In the genomic region with DNA sequence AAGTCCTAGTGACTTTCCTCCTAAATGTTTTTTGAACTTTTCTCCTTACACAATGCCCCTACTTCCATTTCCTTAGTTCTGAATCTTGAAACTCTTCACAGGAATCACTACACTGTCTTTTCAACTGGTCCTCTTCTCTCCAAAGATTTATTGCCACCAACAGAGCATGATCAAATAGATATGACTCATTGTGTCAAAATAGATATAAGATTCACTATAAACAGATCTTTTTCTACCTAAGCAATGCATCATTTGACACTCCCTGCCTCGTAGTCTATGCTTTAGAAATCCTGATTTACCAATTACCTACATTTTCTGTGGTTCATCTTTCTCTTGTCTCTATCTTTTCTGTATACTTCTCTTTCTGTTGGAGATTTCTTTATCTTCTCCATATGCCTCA, we compare ENCODE assay signal across 24 cellular contexts.
"Had no signal": no experiment of that assay in that cellular context is flagged by ENCODE, and none has a peak within 500 bp of the region (broad histone marks: within the 10 kb centered on the region; RNA-seq: fewer than 3 reads in every experiment).

No MANE protein-coding gene starts in this region.

- DNase-seq: cortex of kidney; effector CD8-positive, alpha-beta T cell; effector memory CD8-positive, alpha-beta T cell; endodermal cell; erythroblast; esophagus squamous epithelium; foreskin fibroblast; foreskin melanocyte; gastrocnemius medialis; glutamatergic neuron; head of caudate nucleus; heart right ventricle; hippocampal formation; left cardiac atrium; left lung; left ventricle myocardium superior; lower lobe of right lung; mesenchymal stem cell; mucosa of descending colon; naive B cell had no signal

- H3K27me3 Mint-ChIP-seq: dendritic cell treated with granulocyte-macrophage colony-stimulating factor and Interleukin-4, amounts not matched to agents 40 ng/mL and 50 ng/mL, for 4 days; effector memory CD8-positive, alpha-beta T cell; naive B cell had no signal

- H3K4me1 ChIP-seq: esophagus squamous epithelium, gastrocnemius medialis, heart right ventricle, left lung, lower lobe of right lung had no signal

- H3K36me3 ChIP-seq: esophagus squamous epithelium, gastrocnemius medialis, heart right ventricle, left lung, lower lobe of right lung had no signal

- H3K27ac ChIP-seq: epithelial cell of prostate, esophagus squamous epithelium, gastrocnemius medialis, heart right ventricle, left lung, lower lobe of right lung had no signal

- H3K36me3 Mint-ChIP-seq: mesothelial cell of epicardium, naive B cell had no signal

- H3K27me3 ChIP-seq: esophagus squamous epithelium, gastrocnemius medialis, heart right ventricle, left lung had no signal

- H3K4me3 ChIP-seq: esophagus squamous epithelium, gastrocnemius medialis, heart right ventricle, left lung, lower lobe of right lung, mucosa of descending colon had no signal

- H3K27ac Mint-ChIP-seq: dendritic cell treated with granulocyte-macrophage colony-stimulating factor and Interleukin-4, amounts not matched to agents 40 ng/mL and 50 ng/mL, for 4 days; effector memory CD8-positive, alpha-beta T cell; endodermal cell; mesothelial cell of epicardium; naive B cell had no signal

- ATAC-seq: effector memory CD8-positive, alpha-beta T cell; esophagus mucosa; gastrocnemius medialis; heart right ventricle; left cardiac atrium; left lung; left ventricle myocardium superior; lower lobe of right lung; mucosa of descending colon had no signal

- H3K4me3 Mint-ChIP-seq: dendritic cell treated with granulocyte-macrophage colony-stimulating factor and Interleukin-4, amounts not matched to agents 40 ng/mL and 50 ng/mL, for 4 days; effector memory CD8-positive, alpha-beta T cell; endodermal cell; mesothelial cell of epicardium; naive B cell had no signal

- H3K9me3 Mint-ChIP-seq: dendritic cell treated with granulocyte-macrophage colony-stimulating factor and Interleukin-4, amounts not matched to agents 40 ng/mL and 50 ng/mL, for 4 days; endodermal cell; mesothelial cell of epicardium had no signal

- H3K9me3 ChIP-seq: esophagus squamous epithelium, gastrocnemius medialis, left lung, lower lobe of right lung, mucosa of descending colon had no signal

- H3K4me1 Mint-ChIP-seq: endodermal cell, mesothelial cell of epicardium, naive B cell had no signal
